ENCODE assay signal across 8 cellular contexts in the genomic region with DNA sequence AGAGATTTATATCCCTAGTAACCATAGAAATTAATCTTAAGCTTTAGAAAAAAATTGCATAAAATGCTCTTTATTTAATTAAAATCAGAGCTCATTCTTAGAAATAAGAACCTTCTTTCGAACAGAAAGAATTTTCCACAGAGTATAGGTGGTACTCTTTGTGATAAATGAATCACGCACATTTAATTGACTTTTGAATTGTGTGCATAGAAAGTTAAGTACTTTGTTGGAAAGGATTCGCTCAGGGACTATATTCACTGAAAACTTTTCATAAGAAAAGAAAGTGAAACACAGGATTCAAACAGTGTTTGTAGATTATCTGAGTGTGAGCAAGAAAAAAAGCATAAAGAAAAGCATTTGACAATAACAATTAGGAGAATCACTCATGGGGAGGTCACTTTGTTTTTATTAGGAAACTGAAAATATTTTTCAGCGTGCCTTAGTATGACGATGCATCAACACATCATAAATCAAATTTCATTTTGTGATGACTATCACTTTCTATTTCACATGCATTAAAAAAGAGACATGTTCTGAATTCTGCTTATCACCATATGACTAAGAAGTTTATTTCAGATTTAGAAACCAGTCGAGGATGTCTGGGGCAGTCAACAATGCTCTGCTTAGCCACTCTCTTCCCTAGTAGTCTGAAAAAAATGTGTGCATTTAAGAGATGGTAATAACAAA. TPM values are rescaled to one million over a fixed set of nuclear protein-coding genes. Genes with fewer than 3 reads are reported as not detected.
DNase-seq lines count a peak whose midpoint lies in the region; ATAC-seq and TF ChIP-seq lines count a peak whose summit lies in the region.

No MANE protein-coding gene starts in this region.

- H3K9me3 Mint-ChIP-seq in CD8-positive, alpha-beta memory T cell = no peaks in the 10 kb centered on the region

- H4K20me1 ChIP-seq in fibroblast of lung (ENCODE audit: control insufficient read depth, extremely low read depth, insufficient read depth, low read length) = peaks cover 3% of the 10 kb centered on the region

- H3K4me2 ChIP-seq in fibroblast of lung (ENCODE audit: extremely low read depth, insufficient read depth, low read length) = peak overlapping the region; percentile 67

- DNase-seq in CD8-positive, alpha-beta memory T cell = no peak
- DNase-seq in fibroblast of lung (ENCODE audit: low read depth in 2 of 2) = peak; percentile 35 to 66
- no peak for DNase-seq in NCI-H526 treated with DMSO at 0.1 percent for 48 hours (lab: John Stamatoyannopoulos, UW)
- DNase-seq in C1 segment of cervical spinal cord (lab: John Stamatoyannopoulos, UW) = no peak
- no peak for DNase-seq in cortex of kidney (lab: John Stamatoyannopoulos, UW)
- DNase-seq in KG1 (lab: John Stamatoyannopoulos, UW) = no peak

- TF ChIP-seq CTCF in fibroblast of lung (conservative IDR thresholded peaks at IDR 0.05 in 1 of 2, IDR thresholded peaks at IDR 0.05 in 1 of 2; ENCODE audit: low read depth in 1 of 2, low read length in 2 of 2) = no peak

- no peaks in the 10 kb centered on the region for H3K27me3 ChIP-seq in CD8-positive, alpha-beta memory T cell (ENCODE audit: insufficient read depth, low read length, poor library complexity, severe bottlenecking)
- no peaks in the 10 kb centered on the region for H3K27me3 ChIP-seq in fibroblast of lung (ENCODE audit: control insufficient read depth, insufficient read depth, low read length)

- H3K27me3 Mint-ChIP-seq in CD8-positive, alpha-beta memory T cell = no peaks in the 10 kb centered on the region

- H3K4me3 ChIP-seq in CD8-positive, alpha-beta memory T cell (ENCODE audit: low read length) = no peak overlapping the region
- peak overlapping the region; percentile 7 to 67 (median 30) for H3K4me3 ChIP-seq in fibroblast of lung (replicated peaks in 1 of 4; ENCODE audit: control extremely low read depth in 1 of 4, insufficient read depth in 1 of 4, low read depth in 3 of 4, low read length in 4 of 4)

- H2AFZ ChIP-seq in fibroblast of lung (ENCODE audit: low read length) = no peak overlapping the region

- no peaks in the 10 kb centered on the region for H3K9me3 ChIP-seq in CD8-positive, alpha-beta memory T cell (ENCODE audit: low read length)
- no peaks in the 10 kb centered on the region for H3K9me3 ChIP-seq in fibroblast of lung (ENCODE audit: control insufficient read depth, insufficient read depth, low read depth, low read length)

- peaks cover 0 to 3% (median 1%) of the 10 kb centered on the region in 3 donors for H3K36me3 Mint-ChIP-seq in CD8-positive, alpha-beta memory T cell

- POLR2A ChIA-PET in CD8-positive, alpha-beta memory T cell (lab: Charles Lee) = no interaction called here

- H3K4me1 ChIP-seq in CD8-positive, alpha-beta memory T cell (ENCODE audit: insufficient read depth, low read length) = no peaks in the 10 kb centered on the region
- peaks cover 15% of the 10 kb centered on the region for H3K4me1 ChIP-seq in fibroblast of lung (ENCODE audit: control insufficient read depth, extremely low read depth, insufficient read depth, low read length)

- peak overlapping the region in 5 of 8 donors; percentile 12 to 92 (median 45) for H3K27ac Mint-ChIP-seq in CD8-positive, alpha-beta memory T cell

- ATAC-seq in GM21367 (IDR thresholded peaks at IDR 0.05; ENCODE audit: unreplicated experiment) = peak; percentile 45
- peak; percentile 68 for ATAC-seq in HG03571 (IDR thresholded peaks at IDR 0.05; ENCODE audit: unreplicated experiment)

- peaks cover 2% of the 10 kb centered on the region for H3K79me2 ChIP-seq in fibroblast of lung (ENCODE audit: control insufficient read depth, insufficient read depth, low read length)

- peak overlapping the region in 3 of 7 donors; percentile 35 to 55 (median 46) for H3K4me3 Mint-ChIP-seq in CD8-positive, alpha-beta memory T cell

- no peak overlapping the region for H3K27ac ChIP-seq in CD8-positive, alpha-beta memory T cell (ENCODE audit: low read depth, low read length)
- no peak overlapping the region for H3K27ac ChIP-seq in fibroblast of lung (ENCODE audit: insufficient read depth, low read length)

- no peaks in the 10 kb centered on the region for H3K36me3 ChIP-seq in CD8-positive, alpha-beta memory T cell (ENCODE audit: insufficient read depth, low read length)
- no peaks in the 10 kb centered on the region for H3K36me3 ChIP-seq in fibroblast of lung (ENCODE audit: control insufficient read depth, insufficient read depth, low read length)

- CTCF ChIA-PET in CD8-positive, alpha-beta memory T cell (lab: Charles Lee) = no interaction called here

- H3K4me1 Mint-ChIP-seq in CD8-positive, alpha-beta memory T cell = peaks cover 15 to 25% (median 22%) of the 10 kb centered on the region in 3 donors

- no peak overlapping the region for H3K9ac ChIP-seq in fibroblast of lung (ENCODE audit: insufficient read depth, low read length)

RNA-seq across cellular contexts. Expression of a gene that starts 49.5 kb away (rescaled TPM):
- total RNA-seq in CD8-positive, alpha-beta memory T cell = 10 to 100 TPM; 25.2 to 27.1 TPM
- 24.7 TPM for polyA plus RNA-seq in CD8-positive, alpha-beta memory T cell
- total RNA-seq in fibroblast of lung = 22.6 and 27.4 TPM in 2 replicates
- polyA plus RNA-seq in fibroblast of lung = 28.2 and 32.2 TPM in 2 replicates
- 24.2 and 28.4 TPM in 2 replicates for polyA plus RNA-seq in fibroblast of lung (2012)
- 12.4 and 14.2 TPM in 2 replicates for polyA minus RNA-seq in fibroblast of lung (ENCODE audit: low replicate concordance)

Comparison
In these comparisons a context has a peak if more than half of its experiments do, and no peak if none do; other contexts are left out.
1. DNase-seq: peak in fibroblast of lung (2 of 2); none in CD8-positive, alpha-beta memory T cell (0 of 5), NCI-H526 treated with DMSO at 0.1 percent for 48 hours (single experiment), C1 segment of cervical spinal cord (0 of 14), cortex of kidney (single experiment) and KG1 (single experiment).